15 cellular contexts compared by ENCODE assay signal in the genomic region with DNA sequence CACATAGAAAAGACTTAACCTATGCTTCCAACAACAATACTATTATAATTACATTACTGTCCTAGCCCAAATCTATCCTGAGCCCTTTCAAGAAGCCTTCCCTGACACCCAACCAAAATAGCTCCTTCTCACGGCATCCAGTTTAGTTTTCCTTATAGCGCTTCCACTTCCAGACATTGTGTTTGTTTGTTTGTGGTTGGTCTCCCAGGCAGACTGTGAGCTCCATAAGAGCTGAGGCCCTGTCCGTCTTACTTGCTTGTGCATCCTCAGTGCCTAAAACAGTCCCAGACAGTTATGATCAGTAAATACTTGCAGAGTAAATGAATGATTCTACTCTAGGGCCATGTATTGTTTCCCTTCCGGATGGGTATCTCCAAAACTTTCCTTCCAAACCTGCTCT.
"Had no signal": no experiment of that assay in that cellular context is flagged by ENCODE, and none has a peak within 500 bp of the region (broad histone marks: within the 10 kb centered on the region; RNA-seq: fewer than 3 reads in every experiment).

No MANE protein-coding gene starts in this region.

- DNase-seq: activated CD4-positive, alpha-beta T cell treated with anti-CD3 and anti-CD28 coated beads for 48 hours; activated CD8-positive, alpha-beta T cell treated with anti-CD3 and anti-CD28 coated beads for 36 hours; activated effector memory CD4-positive, alpha-beta T cell treated with anti-CD3 and anti-CD28 coated beads, Interleukin-2, amount 50 U/mL, for 16 hours; activated T-cell treated with anti-CD3 and anti-CD28 coated beads, Interleukin-2, amount 50 U/mL, for 48 hours; central memory CD4-positive, alpha-beta T cell; esophagus squamous epithelium; mesendoderm; ovary; T-helper 2 cell had no signal

- H3K27ac ChIP-seq: neural progenitor cell, ovary had no signal

- H3K4me3 ChIP-seq: colonic mucosa, esophagus squamous epithelium, neural progenitor cell, ovary, tibial artery had no signal

- H3K4me2 ChIP-seq: neural progenitor cell had no signal

- ATAC-seq: activated CD8-positive, alpha-beta T cell treated with anti-CD3 and anti-CD28 coated beads for 36 hours; activated naive CD4-positive, alpha-beta T cell treated with anti-CD3 and anti-CD28 coated beads, Interleukin-2, amount 50 U/mL, for 72 hours; stimulated activated effector memory CD8-positive, alpha-beta T cell treated with anti-CD3 and anti-CD28 coated beads, Interleukin-12 subunit alpha, Interleukin-12 subunit beta, amount 100 ng/mL, for 72 hours; WTC11 had no signal

- H3K9me3 ChIP-seq: colonic mucosa, esophagus squamous epithelium, ovary, tibial artery had no signal

- H2AFZ ChIP-seq: neural progenitor cell had no signal

- H3K9ac ChIP-seq: neural progenitor cell had no signal

- H3K4me1 ChIP-seq: neural progenitor cell had no signal

- H3K27me3 ChIP-seq: colonic mucosa, ovary, tibial artery had no signal

- H3K36me3 ChIP-seq: colonic mucosa, esophagus squamous epithelium, neural progenitor cell, ovary, tibial artery had no signal
